1 cellular context compared by ENCODE assay signal in the genomic region with DNA sequence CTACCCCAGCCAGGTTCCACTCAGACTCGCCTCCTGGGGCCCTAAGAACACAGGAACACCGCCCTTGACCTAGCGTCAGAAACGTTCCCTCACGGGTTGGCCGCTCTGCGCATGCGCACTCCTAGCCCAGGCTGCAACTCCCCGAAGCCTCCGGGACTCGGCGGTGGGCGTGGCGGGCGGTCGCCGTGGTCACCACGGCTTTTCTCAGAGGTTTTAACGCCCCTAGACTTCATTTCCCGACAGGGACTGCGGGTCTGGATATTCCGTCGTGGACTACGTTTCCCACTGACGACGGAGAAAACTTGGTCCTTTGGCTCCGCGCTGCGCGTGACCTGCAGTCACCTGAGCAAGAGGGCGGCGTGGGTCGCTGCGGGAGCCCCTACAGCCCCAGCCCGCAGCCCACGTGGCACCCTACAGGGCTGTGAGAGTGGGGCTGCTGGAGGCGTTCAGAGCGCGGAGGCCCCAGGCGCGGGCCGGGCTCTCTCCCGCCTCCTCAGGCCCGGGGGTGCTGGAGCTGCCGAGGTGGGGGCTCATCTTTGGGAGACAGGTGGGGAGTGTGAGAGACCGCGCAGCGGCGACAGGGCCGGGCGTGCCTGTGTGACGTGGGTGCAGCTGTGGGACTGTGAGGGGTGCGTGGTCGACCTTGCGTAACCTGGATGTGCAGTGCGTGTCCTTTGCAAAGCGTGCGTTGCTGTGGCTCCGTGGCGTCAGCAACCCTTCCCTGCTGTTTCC.
A peak's percentile ranks its signal among the peaks of the same experiment; 100 is the strongest.
TF ChIP-seq lines count a peak whose summit lies in the region.

No MANE protein-coding gene starts in this region.

TF ChIP-seq in WTC11, 78 proteins besides CTCF, POLR2A, EP300 and RAD21 (continued from another document and continues in another):
- TF ChIP-seq, protein P1, sequence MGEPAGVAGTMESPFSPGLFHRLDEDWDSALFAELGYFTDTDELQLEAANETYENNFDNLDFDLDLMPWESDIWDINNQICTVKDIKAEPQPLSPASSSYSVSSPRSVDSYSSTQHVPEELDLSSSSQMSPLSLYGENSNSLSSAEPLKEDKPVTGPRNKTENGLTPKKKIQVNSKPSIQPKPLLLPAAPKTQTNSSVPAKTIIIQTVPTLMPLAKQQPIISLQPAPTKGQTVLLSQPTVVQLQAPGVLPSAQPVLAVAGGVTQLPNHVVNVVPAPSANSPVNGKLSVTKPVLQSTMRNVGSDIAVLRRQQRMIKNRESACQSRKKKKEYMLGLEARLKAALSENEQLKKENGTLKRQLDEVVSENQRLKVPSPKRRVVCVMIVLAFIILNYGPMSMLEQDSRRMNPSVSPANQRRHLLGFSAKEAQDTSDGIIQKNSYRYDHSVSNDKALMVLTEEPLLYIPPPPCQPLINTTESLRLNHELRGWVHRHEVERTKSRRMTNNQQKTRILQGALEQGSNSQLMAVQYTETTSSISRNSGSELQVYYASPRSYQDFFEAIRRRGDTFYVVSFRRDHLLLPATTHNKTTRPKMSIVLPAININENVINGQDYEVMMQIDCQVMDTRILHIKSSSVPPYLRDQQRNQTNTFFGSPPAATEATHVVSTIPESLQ (CRISPR knock-in tag; IDR thresholded peaks at IDR 0.05): no peak
- peak; percentile 75; the same call in 1 of the 2 replicates for TF ChIP-seq SMAD4 (CRISPR knock-in tag; IDR thresholded peaks at IDR 0.05)
- TF ChIP-seq, protein P2, sequence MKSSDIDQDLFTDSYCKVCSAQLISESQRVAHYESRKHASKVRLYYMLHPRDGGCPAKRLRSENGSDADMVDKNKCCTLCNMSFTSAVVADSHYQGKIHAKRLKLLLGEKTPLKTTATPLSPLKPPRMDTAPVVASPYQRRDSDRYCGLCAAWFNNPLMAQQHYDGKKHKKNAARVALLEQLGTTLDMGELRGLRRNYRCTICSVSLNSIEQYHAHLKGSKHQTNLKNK (CRISPR knock-in tag; IDR thresholded peaks at IDR 0.05): no peak
- TF ChIP-seq, protein P3, sequence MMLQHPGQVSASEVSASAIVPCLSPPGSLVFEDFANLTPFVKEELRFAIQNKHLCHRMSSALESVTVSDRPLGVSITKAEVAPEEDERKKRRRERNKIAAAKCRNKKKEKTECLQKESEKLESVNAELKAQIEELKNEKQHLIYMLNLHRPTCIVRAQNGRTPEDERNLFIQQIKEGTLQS (CRISPR knock-in tag; conservative IDR thresholded peaks at IDR 0.05): no peak
- peak; percentile 88 for TF ChIP-seq ZNF232 (CRISPR knock-in tag; IDR thresholded peaks at IDR 0.05)
- TF ChIP-seq TEAD1 (CRISPR knock-in tag; IDR thresholded peaks at IDR 0.05): peak; percentile 80
- TF ChIP-seq, protein P4, sequence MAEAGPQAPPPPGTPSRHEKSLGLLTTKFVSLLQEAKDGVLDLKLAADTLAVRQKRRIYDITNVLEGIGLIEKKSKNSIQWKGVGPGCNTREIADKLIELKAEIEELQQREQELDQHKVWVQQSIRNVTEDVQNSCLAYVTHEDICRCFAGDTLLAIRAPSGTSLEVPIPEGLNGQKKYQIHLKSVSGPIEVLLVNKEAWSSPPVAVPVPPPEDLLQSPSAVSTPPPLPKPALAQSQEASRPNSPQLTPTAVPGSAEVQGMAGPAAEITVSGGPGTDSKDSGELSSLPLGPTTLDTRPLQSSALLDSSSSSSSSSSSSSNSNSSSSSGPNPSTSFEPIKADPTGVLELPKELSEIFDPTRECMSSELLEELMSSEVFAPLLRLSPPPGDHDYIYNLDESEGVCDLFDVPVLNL (CRISPR knock-in tag; IDR thresholded peaks at IDR 0.05; ENCODE audit: borderline replicate concordance, low read depth): no peak
- TF ChIP-seq EMX1 (CRISPR knock-in tag; IDR thresholded peaks at IDR 0.05): no peak
- TF ChIP-seq KAT7 (CRISPR knock-in tag; IDR thresholded peaks at IDR 0.05; ENCODE audit: borderline replicate concordance): no peak
- TF ChIP-seq, protein P5, sequence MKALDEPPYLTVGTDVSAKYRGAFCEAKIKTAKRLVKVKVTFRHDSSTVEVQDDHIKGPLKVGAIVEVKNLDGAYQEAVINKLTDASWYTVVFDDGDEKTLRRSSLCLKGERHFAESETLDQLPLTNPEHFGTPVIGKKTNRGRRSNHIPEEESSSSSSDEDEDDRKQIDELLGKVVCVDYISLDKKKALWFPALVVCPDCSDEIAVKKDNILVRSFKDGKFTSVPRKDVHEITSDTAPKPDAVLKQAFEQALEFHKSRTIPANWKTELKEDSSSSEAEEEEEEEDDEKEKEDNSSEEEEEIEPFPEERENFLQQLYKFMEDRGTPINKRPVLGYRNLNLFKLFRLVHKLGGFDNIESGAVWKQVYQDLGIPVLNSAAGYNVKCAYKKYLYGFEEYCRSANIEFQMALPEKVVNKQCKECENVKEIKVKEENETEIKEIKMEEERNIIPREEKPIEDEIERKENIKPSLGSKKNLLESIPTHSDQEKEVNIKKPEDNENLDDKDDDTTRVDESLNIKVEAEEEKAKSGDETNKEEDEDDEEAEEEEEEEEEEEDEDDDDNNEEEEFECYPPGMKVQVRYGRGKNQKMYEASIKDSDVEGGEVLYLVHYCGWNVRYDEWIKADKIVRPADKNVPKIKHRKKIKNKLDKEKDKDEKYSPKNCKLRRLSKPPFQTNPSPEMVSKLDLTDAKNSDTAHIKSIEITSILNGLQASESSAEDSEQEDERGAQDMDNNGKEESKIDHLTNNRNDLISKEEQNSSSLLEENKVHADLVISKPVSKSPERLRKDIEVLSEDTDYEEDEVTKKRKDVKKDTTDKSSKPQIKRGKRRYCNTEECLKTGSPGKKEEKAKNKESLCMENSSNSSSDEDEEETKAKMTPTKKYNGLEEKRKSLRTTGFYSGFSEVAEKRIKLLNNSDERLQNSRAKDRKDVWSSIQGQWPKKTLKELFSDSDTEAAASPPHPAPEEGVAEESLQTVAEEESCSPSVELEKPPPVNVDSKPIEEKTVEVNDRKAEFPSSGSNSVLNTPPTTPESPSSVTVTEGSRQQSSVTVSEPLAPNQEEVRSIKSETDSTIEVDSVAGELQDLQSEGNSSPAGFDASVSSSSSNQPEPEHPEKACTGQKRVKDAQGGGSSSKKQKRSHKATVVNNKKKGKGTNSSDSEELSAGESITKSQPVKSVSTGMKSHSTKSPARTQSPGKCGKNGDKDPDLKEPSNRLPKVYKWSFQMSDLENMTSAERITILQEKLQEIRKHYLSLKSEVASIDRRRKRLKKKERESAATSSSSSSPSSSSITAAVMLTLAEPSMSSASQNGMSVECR (CRISPR knock-in tag; IDR thresholded peaks at IDR 0.05; ENCODE audit: borderline replicate concordance): peak; percentile 96; the same call in 1 of the 2 replicates
- TF ChIP-seq, protein P6, sequence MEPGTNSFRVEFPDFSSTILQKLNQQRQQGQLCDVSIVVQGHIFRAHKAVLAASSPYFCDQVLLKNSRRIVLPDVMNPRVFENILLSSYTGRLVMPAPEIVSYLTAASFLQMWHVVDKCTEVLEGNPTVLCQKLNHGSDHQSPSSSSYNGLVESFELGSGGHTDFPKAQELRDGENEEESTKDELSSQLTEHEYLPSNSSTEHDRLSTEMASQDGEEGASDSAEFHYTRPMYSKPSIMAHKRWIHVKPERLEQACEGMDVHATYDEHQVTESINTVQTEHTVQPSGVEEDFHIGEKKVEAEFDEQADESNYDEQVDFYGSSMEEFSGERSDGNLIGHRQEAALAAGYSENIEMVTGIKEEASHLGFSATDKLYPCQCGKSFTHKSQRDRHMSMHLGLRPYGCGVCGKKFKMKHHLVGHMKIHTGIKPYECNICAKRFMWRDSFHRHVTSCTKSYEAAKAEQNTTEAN (CRISPR knock-in tag; IDR thresholded peaks at IDR 0.05): no peak; the same call in 1 of the 2 replicates
- peak; percentile 51; the same call in 1 of the 2 replicates for TF ChIP-seq SP1 (CRISPR knock-in tag; conservative IDR thresholded peaks at IDR 0.05)
- TF ChIP-seq TEAD4 (CRISPR knock-in tag; IDR thresholded peaks at IDR 0.05): peak; percentile 77
- TF ChIP-seq, protein P7, sequence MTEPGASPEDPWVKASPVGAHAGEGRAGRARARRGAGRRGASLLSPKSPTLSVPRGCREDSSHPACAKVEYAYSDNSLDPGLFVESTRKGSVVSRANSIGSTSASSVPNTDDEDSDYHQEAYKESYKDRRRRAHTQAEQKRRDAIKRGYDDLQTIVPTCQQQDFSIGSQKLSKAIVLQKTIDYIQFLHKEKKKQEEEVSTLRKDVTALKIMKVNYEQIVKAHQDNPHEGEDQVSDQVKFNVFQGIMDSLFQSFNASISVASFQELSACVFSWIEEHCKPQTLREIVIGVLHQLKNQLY (CRISPR knock-in tag; IDR thresholded peaks at IDR 0.05): no peak
- TF ChIP-seq, protein P8, sequence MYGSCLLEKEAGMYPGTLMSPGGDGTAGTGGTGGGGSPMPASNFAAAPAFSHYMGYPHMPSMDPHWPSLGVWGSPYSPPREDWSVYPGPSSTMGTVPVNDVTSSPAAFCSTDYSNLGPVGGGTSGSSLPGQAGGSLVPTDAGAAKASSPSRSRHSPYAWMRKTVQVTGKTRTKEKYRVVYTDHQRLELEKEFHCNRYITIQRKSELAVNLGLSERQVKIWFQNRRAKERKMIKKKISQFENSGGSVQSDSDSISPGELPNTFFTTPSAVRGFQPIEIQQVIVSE (CRISPR knock-in tag; IDR thresholded peaks at IDR 0.05; ENCODE audit: borderline replicate concordance): no peak
- no peak for TF ChIP-seq OVOL2 (CRISPR knock-in tag; IDR thresholded peaks at IDR 0.05; ENCODE audit: borderline replicate concordance)
- peak; percentile 51; the same call in 1 of the 2 replicates for TF ChIP-seq NFE2L1 (CRISPR knock-in tag; IDR thresholded peaks at IDR 0.05)
- TF ChIP-seq, protein P9, sequence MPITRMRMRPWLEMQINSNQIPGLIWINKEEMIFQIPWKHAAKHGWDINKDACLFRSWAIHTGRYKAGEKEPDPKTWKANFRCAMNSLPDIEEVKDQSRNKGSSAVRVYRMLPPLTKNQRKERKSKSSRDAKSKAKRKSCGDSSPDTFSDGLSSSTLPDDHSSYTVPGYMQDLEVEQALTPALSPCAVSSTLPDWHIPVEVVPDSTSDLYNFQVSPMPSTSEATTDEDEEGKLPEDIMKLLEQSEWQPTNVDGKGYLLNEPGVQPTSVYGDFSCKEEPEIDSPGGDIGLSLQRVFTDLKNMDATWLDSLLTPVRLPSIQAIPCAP (CRISPR knock-in tag; IDR thresholded peaks at IDR 0.05): peak; percentile 9; the same call in 1 of the 2 replicates
- TF ChIP-seq, protein P10, sequence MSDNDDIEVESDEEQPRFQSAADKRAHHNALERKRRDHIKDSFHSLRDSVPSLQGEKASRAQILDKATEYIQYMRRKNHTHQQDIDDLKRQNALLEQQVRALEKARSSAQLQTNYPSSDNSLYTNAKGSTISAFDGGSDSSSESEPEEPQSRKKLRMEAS (CRISPR knock-in tag; IDR thresholded peaks at IDR 0.05): peak; percentile 94
- TF ChIP-seq, protein P11, sequence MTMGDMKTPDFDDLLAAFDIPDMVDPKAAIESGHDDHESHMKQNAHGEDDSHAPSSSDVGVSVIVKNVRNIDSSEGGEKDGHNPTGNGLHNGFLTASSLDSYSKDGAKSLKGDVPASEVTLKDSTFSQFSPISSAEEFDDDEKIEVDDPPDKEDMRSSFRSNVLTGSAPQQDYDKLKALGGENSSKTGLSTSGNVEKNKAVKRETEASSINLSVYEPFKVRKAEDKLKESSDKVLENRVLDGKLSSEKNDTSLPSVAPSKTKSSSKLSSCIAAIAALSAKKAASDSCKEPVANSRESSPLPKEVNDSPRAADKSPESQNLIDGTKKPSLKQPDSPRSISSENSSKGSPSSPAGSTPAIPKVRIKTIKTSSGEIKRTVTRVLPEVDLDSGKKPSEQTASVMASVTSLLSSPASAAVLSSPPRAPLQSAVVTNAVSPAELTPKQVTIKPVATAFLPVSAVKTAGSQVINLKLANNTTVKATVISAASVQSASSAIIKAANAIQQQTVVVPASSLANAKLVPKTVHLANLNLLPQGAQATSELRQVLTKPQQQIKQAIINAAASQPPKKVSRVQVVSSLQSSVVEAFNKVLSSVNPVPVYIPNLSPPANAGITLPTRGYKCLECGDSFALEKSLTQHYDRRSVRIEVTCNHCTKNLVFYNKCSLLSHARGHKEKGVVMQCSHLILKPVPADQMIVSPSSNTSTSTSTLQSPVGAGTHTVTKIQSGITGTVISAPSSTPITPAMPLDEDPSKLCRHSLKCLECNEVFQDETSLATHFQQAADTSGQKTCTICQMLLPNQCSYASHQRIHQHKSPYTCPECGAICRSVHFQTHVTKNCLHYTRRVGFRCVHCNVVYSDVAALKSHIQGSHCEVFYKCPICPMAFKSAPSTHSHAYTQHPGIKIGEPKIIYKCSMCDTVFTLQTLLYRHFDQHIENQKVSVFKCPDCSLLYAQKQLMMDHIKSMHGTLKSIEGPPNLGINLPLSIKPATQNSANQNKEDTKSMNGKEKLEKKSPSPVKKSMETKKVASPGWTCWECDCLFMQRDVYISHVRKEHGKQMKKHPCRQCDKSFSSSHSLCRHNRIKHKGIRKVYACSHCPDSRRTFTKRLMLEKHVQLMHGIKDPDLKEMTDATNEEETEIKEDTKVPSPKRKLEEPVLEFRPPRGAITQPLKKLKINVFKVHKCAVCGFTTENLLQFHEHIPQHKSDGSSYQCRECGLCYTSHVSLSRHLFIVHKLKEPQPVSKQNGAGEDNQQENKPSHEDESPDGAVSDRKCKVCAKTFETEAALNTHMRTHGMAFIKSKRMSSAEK (CRISPR knock-in tag; IDR thresholded peaks at IDR 0.05; ENCODE audit: borderline replicate concordance): no peak
- peak; percentile 76; the same call in 1 of the 2 replicates for TF ChIP-seq ZNF219 (CRISPR knock-in tag; IDR thresholded peaks at IDR 0.05; ENCODE audit: borderline replicate concordance)
- TF ChIP-seq FOXK1 (CRISPR knock-in tag; IDR thresholded peaks at IDR 0.05): peak; percentile 62
- TF ChIP-seq, protein P12, sequence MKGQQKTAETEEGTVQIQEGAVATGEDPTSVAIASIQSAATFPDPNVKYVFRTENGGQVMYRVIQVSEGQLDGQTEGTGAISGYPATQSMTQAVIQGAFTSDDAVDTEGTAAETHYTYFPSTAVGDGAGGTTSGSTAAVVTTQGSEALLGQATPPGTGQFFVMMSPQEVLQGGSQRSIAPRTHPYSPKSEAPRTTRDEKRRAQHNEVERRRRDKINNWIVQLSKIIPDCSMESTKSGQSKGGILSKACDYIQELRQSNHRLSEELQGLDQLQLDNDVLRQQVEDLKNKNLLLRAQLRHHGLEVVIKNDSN (CRISPR knock-in tag; IDR thresholded peaks at IDR 0.05): peak; percentile 91
- TF ChIP-seq RORB (CRISPR knock-in tag; IDR thresholded peaks at IDR 0.05): no peak
- 0 out of 2 replicates have a peak, but pooled peaks have one; percentile 55 for TF ChIP-seq CREM (CRISPR knock-in tag; IDR thresholded peaks at IDR 0.05)
- TF ChIP-seq JUN (CRISPR knock-in tag; IDR thresholded peaks at IDR 0.05): peak; percentile 85
- TF ChIP-seq, protein P13, sequence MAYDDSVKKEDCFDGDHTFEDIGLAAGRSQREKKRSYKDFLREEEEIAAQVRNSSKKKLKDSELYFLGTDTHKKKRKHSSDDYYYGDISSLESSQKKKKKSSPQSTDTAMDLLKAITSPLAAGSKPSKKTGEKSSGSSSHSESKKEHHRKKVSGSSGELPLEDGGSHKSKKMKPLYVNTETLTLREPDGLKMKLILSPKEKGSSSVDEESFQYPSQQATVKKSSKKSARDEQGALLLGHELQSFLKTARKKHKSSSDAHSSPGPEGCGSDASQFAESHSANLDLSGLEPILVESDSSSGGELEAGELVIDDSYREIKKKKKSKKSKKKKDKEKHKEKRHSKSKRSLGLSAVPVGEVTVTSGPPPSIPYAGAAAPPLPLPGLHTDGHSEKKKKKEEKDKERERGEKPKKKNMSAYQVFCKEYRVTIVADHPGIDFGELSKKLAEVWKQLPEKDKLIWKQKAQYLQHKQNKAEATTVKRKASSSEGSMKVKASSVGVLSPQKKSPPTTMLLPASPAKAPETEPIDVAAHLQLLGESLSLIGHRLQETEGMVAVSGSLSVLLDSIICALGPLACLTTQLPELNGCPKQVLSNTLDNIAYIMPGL (CRISPR knock-in tag; IDR thresholded peaks at IDR 0.05): peak; percentile 59; the same call in 1 of the 2 replicates
- TF ChIP-seq NFYB (CRISPR knock-in tag; conservative IDR thresholded peaks at IDR 0.05; ENCODE audit: low read depth): no peak
- TF ChIP-seq, protein P14, sequence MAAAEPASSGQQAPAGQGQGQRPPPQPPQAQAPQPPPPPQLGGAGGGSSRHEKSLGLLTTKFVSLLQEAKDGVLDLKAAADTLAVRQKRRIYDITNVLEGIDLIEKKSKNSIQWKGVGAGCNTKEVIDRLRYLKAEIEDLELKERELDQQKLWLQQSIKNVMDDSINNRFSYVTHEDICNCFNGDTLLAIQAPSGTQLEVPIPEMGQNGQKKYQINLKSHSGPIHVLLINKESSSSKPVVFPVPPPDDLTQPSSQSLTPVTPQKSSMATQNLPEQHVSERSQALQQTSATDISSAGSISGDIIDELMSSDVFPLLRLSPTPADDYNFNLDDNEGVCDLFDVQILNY (CRISPR knock-in tag; IDR thresholded peaks at IDR 0.05): peak; percentile 89
- TF ChIP-seq NR3C1 (CRISPR knock-in tag; conservative IDR thresholded peaks at IDR 0.05; ENCODE audit: low read depth): no peak
